14 cellular contexts compared by ENCODE assay signal in the genomic region with DNA sequence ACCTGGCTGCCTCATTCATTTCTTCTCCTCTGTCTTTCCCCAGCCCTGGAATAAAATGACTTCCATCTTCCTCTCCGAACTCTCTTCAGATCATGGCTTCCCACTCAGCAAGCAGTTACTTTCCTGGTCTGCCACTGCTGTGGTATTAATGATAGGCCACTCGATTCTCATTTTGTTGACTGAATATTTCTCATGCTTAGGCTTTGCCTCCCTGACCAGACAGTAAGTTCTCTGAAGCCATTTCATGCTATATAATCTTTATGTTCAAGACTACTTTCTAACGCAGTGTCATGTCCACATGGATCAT. TPM values are rescaled to one million over a fixed set of nuclear protein-coding genes. Genes with fewer than 3 reads are reported as not detected.
DNase-seq lines count a peak whose midpoint lies in the region; ATAC-seq and TF ChIP-seq lines count a peak whose summit lies in the region.
"Had no signal": no experiment of that assay in that cellular context is flagged by ENCODE, and none has a peak within 500 bp of the region (broad histone marks: within the 10 kb centered on the region; RNA-seq: fewer than 3 reads in every experiment).

No MANE protein-coding gene starts in this region.

- peak overlapping the region; percentile 80 for H3K4me2 ChIP-seq in DOHH2 (ENCODE audit: low read length)
- H3K4me2 ChIP-seq in hepatocyte, result no peak overlapping the region
- H3K4me2 ChIP-seq: PC-9, SK-N-SH had no signal

- POLR2A ChIA-PET in activated B cell treated with CpG ODN at 0.5 μM for 24 hours (lab: Charles Lee), result interaction anchor here (0.9 to 6.0 kb wide), 3 partner anchors 12 to 140 kb away, joined by 3 to 101 read pairs (median 3); partner anchors contain the start of gene RUNX1

- TF ChIP-seq CTCF in DOHH2 (IDR thresholded peaks at IDR 0.05; ENCODE audit: low read depth, low read length, poor library complexity, severe bottlenecking) (no peak), activated B cell treated with CpG ODN at 0.5 μM for 24 hours (IDR thresholded peaks at IDR 0.05) (no peak), adrenal gland (IDR thresholded peaks at IDR 0.05) (no peak), hepatocyte (IDR thresholded peaks at IDR 0.05; ENCODE audit: poor library complexity) (no peak)

- H3K79me2 ChIP-seq in DOHH2 (ENCODE audit: control insufficient read depth, low read length) (peaks cover 92% of the 10 kb centered on the region), hepatocyte (no peaks in the 10 kb centered on the region)

- TF ChIP-seq POLR2A in adrenal gland (IDR thresholded peaks at IDR 0.05), result no peak

- H3K36me3 Mint-ChIP-seq in CD4-positive, CD25-positive, alpha-beta regulatory T cell, result peaks cover 33% of the 10 kb centered on the region
- peaks cover 25% of the 10 kb centered on the region for H3K36me3 Mint-ChIP-seq in activated B cell treated with CpG ODN at 0.5 μM for 24 hours (ENCODE audit: low read depth)
- peaks cover 14% of the 10 kb centered on the region for H3K36me3 Mint-ChIP-seq in memory B cell
- H3K36me3 Mint-ChIP-seq: mesothelial cell of epicardium had no signal

- peak overlapping the region; percentile 94 for H3K27ac ChIP-seq in CD4-positive, CD25-positive, alpha-beta regulatory T cell (ENCODE audit: insufficient read depth, low read length, poor library complexity, severe bottlenecking)
- H3K27ac ChIP-seq in DOHH2 (ENCODE audit: low read depth, low read length) (peak overlapping the region; percentile 89), adrenal gland (no peak overlapping the region), hepatocyte (no peak overlapping the region)
- H3K27ac ChIP-seq: PC-9 had no signal

- H3K9me3 Mint-ChIP-seq in CD4-positive, CD25-positive, alpha-beta regulatory T cell, result no peaks in the 10 kb centered on the region
- H3K9me3 Mint-ChIP-seq in activated B cell treated with CpG ODN at 0.5 μM for 24 hours (peaks cover 2% of the 10 kb centered on the region), memory B cell (peaks cover 2% of the 10 kb centered on the region)
- H3K9me3 Mint-ChIP-seq: mesothelial cell of epicardium had no signal

- no peak for DNase-seq in CD4-positive, CD25-positive, alpha-beta regulatory T cell
- DNase-seq in activated B cell treated with CpG ODN at 0.5 μM for 24 hours (no peak), memory B cell (ENCODE audit: low spot score in 2 of 2) (no peak), adrenal gland (no peak), kidney glomerular epithelial cell (lab: John Stamatoyannopoulos, UW) (no peak), hepatocyte (ENCODE audit: low spot score) (no peak)
- DNase-seq: colonic mucosa; NCI-H1436 treated with DMSO at 0.1 percent for 48 hours; NCI-H446; PC-9; SK-N-SH; stimulated activated CD4-positive, alpha-beta T cell treated with anti-CD3 and anti-CD28 coated beads, Interleukin-4, amount 100 ng/mL, for 4 hours had no signal

- CTCF ChIA-PET in activated B cell treated with CpG ODN at 0.5 μM for 24 hours (lab: Charles Lee), result interaction anchor here (0.9 to 1.0 kb wide), 2 partner anchors 16 to 136 kb away, joined by 3 read pairs; no protein-coding TSS in a partner anchor

- H3F3A ChIP-seq in DOHH2 (ENCODE audit: control insufficient read depth, insufficient read depth), result peaks cover 33% of the 10 kb centered on the region

- H3K4me3 Mint-ChIP-seq in CD4-positive, CD25-positive, alpha-beta regulatory T cell, result peak overlapping the region; percentile 92 to 95 (median 94)
- H3K4me3 Mint-ChIP-seq in activated B cell treated with CpG ODN at 0.5 μM for 24 hours (no peak overlapping the region), memory B cell (no peak overlapping the region)
- H3K4me3 Mint-ChIP-seq: mesothelial cell of epicardium had no signal

- H3K4me1 ChIP-seq in CD4-positive, CD25-positive, alpha-beta regulatory T cell (ENCODE audit: control insufficient read depth, insufficient read depth, low read length, poor library complexity, severe bottlenecking), result peaks cover 80% of the 10 kb centered on the region
- H3K4me1 ChIP-seq in DOHH2 (ENCODE audit: control insufficient read depth, low read length), result peaks cover 98% of the 10 kb centered on the region
- H3K4me1 ChIP-seq in adrenal gland (replicated peaks in 1 of 2), result no peaks in the 10 kb centered on the region
- H3K4me1 ChIP-seq in hepatocyte (ENCODE audit: insufficient read depth), result peaks cover 18% of the 10 kb centered on the region

- H3K4me3 ChIP-seq in CD4-positive, CD25-positive, alpha-beta regulatory T cell (ENCODE audit: low read depth, low read length), result peak overlapping the region; percentile 85
- peak overlapping the region; percentile 64 for H3K4me3 ChIP-seq in DOHH2 (ENCODE audit: low read length)
- no peak overlapping the region for H3K4me3 ChIP-seq in adrenal gland
- H3K4me3 ChIP-seq in hepatocyte, result no peak overlapping the region
- H3K4me3 ChIP-seq: colonic mucosa, PC-9 had no signal

- 83 to 87% (median 85%) methylated on average over 3 of the region's 3 CpGs for WGBS in adrenal gland, 4 donors
- WGBS in hepatocyte (ENCODE audit: low lambda C conversion rate, missing lambda C conversion rate), result 97% methylated on average over 3 of the region's 3 CpGs

- no peaks in the 10 kb centered on the region for H3K9me3 ChIP-seq in CD4-positive, CD25-positive, alpha-beta regulatory T cell (ENCODE audit: control insufficient read depth in 2 of 2, low read length in 2 of 2)
- H3K9me3 ChIP-seq in DOHH2 (ENCODE audit: control insufficient read depth, insufficient read depth, low read length) (no peaks in the 10 kb centered on the region), adrenal gland (replicated peaks in 1 of 3) (no peaks in the 10 kb centered on the region), hepatocyte (ENCODE audit: low read depth) (no peaks in the 10 kb centered on the region)
- H3K9me3 ChIP-seq: colonic mucosa, SK-N-SH had no signal

- ATAC-seq in CD4-positive, CD25-positive, alpha-beta regulatory T cell (ENCODE audit: low read depth in 2 of 2), result no peak
- ATAC-seq in activated B cell treated with CpG ODN at 0.5 μM for 24 hours (ENCODE audit: low read depth), result no peak
- ATAC-seq in memory B cell (ENCODE audit: low read depth), result no peak

- H3K27me3 Mint-ChIP-seq in CD4-positive, CD25-positive, alpha-beta regulatory T cell, result no peaks in the 10 kb centered on the region
- H3K27me3 Mint-ChIP-seq in activated B cell treated with CpG ODN at 0.5 μM for 24 hours (no peaks in the 10 kb centered on the region), memory B cell (no peaks in the 10 kb centered on the region)

- no peak overlapping the region for H2AFZ ChIP-seq in hepatocyte
- H2AFZ ChIP-seq: PC-9 had no signal

- peaks cover 16% of the 10 kb centered on the region for H3K36me3 ChIP-seq in CD4-positive, CD25-positive, alpha-beta regulatory T cell (ENCODE audit: control insufficient read depth, insufficient read depth, low read length)
- H3K36me3 ChIP-seq in DOHH2 (ENCODE audit: control insufficient read depth, low read length) (peaks cover 65% of the 10 kb centered on the region), adrenal gland (replicated peaks in 1 of 2) (no peaks in the 10 kb centered on the region), hepatocyte (replicated peaks; ENCODE audit: insufficient read depth, low read depth) (no peaks in the 10 kb centered on the region)
- H3K36me3 ChIP-seq: colonic mucosa had no signal

- intact Hi-C loops in activated B cell treated with CpG ODN at 0.5 μM for 24 hours (cut with micrococcal nuclease), result no loop called here
- intact Hi-C loops in adrenal gland (cut with DNase I), result no loop called here

- peak overlapping the region; percentile 97 to 99 (median 98) for H3K27ac Mint-ChIP-seq in CD4-positive, CD25-positive, alpha-beta regulatory T cell
- H3K27ac Mint-ChIP-seq in activated B cell treated with CpG ODN at 0.5 μM for 24 hours (peak overlapping the region; percentile 98), memory B cell (peak overlapping the region; percentile 42)
- H3K27ac Mint-ChIP-seq: mesothelial cell of epicardium had no signal

- H3K9me2 ChIP-seq in DOHH2 (replicated peaks; ENCODE audit: control insufficient read depth, low read length), result no peaks in the 10 kb centered on the region
- H3K9me2 ChIP-seq in hepatocyte (replicated peaks; ENCODE audit: insufficient read depth), result no peaks in the 10 kb centered on the region
- H3K9me2 ChIP-seq: SK-N-SH had no signal

- peaks cover 32 to 96% (median 82%) of the 10 kb centered on the region in 4 donors for H3K4me1 Mint-ChIP-seq in CD4-positive, CD25-positive, alpha-beta regulatory T cell
- H3K4me1 Mint-ChIP-seq in activated B cell treated with CpG ODN at 0.5 μM for 24 hours (peaks cover 68% of the 10 kb centered on the region), memory B cell (peaks cover 49% of the 10 kb centered on the region)

- H3K27me3 ChIP-seq in CD4-positive, CD25-positive, alpha-beta regulatory T cell (ENCODE audit: control insufficient read depth, insufficient read depth, low read length), result no peaks in the 10 kb centered on the region
- H3K27me3 ChIP-seq in DOHH2 (ENCODE audit: control insufficient read depth, low read length) (no peaks in the 10 kb centered on the region), adrenal gland (peaks cover 6% of the 10 kb centered on the region), hepatocyte (no peaks in the 10 kb centered on the region)
- H3K27me3 ChIP-seq: colonic mucosa had no signal

- H4K20me1 ChIP-seq in DOHH2 (ENCODE audit: control insufficient read depth, insufficient read depth, low read depth, low read length) (peaks cover 8% of the 10 kb centered on the region), hepatocyte (ENCODE audit: insufficient read depth, poor library complexity, severe bottlenecking) (no peaks in the 10 kb centered on the region)

RNA-seq across cellular contexts. Expression of gene RUNX1, which starts 20.7 kb away (rescaled TPM):
- 133 TPM for total RNA-seq in CD4-positive, CD25-positive, alpha-beta regulatory T cell
- polyA plus RNA-seq in CD4-positive, CD25-positive, alpha-beta regulatory T cell, result 10 to 100 TPM; 14.2 to 22.7 (median 21.0) TPM
- total RNA-seq in activated B cell treated with CpG ODN at 0.5 μM for 24 hours (83.4 and 92.1 TPM in 2 replicates), adrenal gland (10 to 100 TPM in 4 of 8 donors, 1 to 10 TPM in 4; 4.0 to 27.2 (median 11.8) TPM), hepatocyte (10.9 and 16.7 TPM in 2 replicates)
- polyA plus RNA-seq in adrenal gland (1 to 10 TPM; 2.2 to 5.2 (median 3.9) TPM), hepatocyte (8.5 and 14.4 TPM in 2 replicates)

Comparison
In these comparisons a context has a peak if more than half of its experiments do, and no peak if none do; other contexts are left out.
1. H3K27ac ChIP-seq: peak in CD4-positive, CD25-positive, alpha-beta regulatory T cell (single experiment) and DOHH2 (single experiment); none in adrenal gland (0 of 5) and hepatocyte (single experiment).
2. H3K4me3 ChIP-seq: peak in CD4-positive, CD25-positive, alpha-beta regulatory T cell (single experiment) and DOHH2 (single experiment); none in adrenal gland (0 of 4) and hepatocyte (single experiment).
3. H3K27ac Mint-ChIP-seq: peak in every context shown above with its lines; median percentile 98 in CD4-positive, CD25-positive, alpha-beta regulatory T cell; 98 in activated B cell treated with CpG ODN at 0.5 μM for 24 hours; 42 in memory B cell.
4. H3K4me3 Mint-ChIP-seq: peak in CD4-positive, CD25-positive, alpha-beta regulatory T cell (4 of 4); none in activated B cell treated with CpG ODN at 0.5 μM for 24 hours (single experiment) and memory B cell (single experiment).